21 cellular contexts compared by ENCODE assay signal in the genomic region with DNA sequence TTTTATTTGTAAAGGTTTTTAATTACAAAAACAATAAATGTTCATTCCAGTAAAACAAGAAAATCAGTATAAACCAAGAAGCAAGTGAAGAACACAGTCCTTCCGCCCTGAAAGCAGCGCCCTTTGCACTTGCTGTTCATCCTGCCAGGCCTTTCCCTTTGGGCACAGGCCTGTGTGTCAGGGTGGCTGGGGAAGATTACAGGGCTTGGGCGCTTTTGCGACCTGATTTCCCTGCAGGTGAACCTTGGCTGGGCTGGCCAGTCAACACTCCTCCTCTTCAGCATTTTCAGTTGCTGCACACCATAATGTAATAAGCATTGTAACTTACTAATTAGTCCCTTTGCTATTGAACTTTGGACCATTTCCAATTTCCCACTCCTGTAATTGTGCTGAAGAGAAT.
"Had no signal": no experiment of that assay in that cellular context is flagged by ENCODE, and none has a peak within 500 bp of the region (broad histone marks: within the 10 kb centered on the region; RNA-seq: fewer than 3 reads in every experiment).

No MANE protein-coding gene starts in this region.

- H3K36me3 ChIP-seq: breast epithelium had no signal

- H3K9me3 ChIP-seq: tibial artery had no signal

- H3K27ac ChIP-seq: breast epithelium, foreskin keratinocyte, left ventricle myocardium inferior, tibial artery had no signal

- H3K4me3 ChIP-seq: breast epithelium, left ventricle myocardium inferior, tibial artery had no signal

- H3K4me1 ChIP-seq: breast epithelium, foreskin keratinocyte, left ventricle myocardium inferior, tibial artery had no signal

- FAIRE-seq: colon, TTC549 had no signal

- DNase-seq: activated B cell treated with CpG ODN at 0.5 μM for 24 hours; activated CD4-positive, alpha-beta T cell treated with anti-CD3 and anti-CD28 coated beads for 36 hours; activated CD4-positive, alpha-beta T cell treated with anti-CD3 and anti-CD28 coated beads, Interleukin-2, amount 50 U/mL, for 4 hours; activated CD8-positive, alpha-beta memory T cell treated with anti-CD3 and anti-CD28 coated beads for 24 hours; activated CD8-positive, alpha-beta memory T cell treated with anti-CD3 and anti-CD28 coated beads, Interleukin-2, amount 50 U/mL, for 4 hours; activated naive CD4-positive, alpha-beta T cell treated with Interleukin-2 at 50 U/mL for 16 hours; activated naive CD8-positive, alpha-beta T cell treated with anti-CD3 and anti-CD28 coated beads for 36 hours; activated T-cell treated with anti-CD3 and anti-CD28 coated beads, Interleukin-2, amount 50 U/mL, for 24 hours; effector memory CD4-positive, alpha-beta T cell; immature natural killer cell; kidney glomerular epithelial cell; left ventricle myocardium inferior; retina; stimulated activated CD4-positive, alpha-beta T cell treated with anti-CD3 and anti-CD28 coated beads, Interleukin-4, amount 100 ng/mL, for 24 hours; stimulated activated naive CD4-positive, alpha-beta T cell treated with Interleukin-2 at 50 U/mL for 16 hours; tibial artery had no signal

- ATAC-seq: activated CD4-positive, alpha-beta T cell treated with anti-CD3 and anti-CD28 coated beads for 36 hours; activated T-helper 17 cell treated with anti-CD3 and anti-CD28 coated beads, Interleukin-2, amount 50 U/mL, for 72 hours; foreskin keratinocyte had no signal
